18 cellular contexts compared by ENCODE assay signal in genomic region chr17:43570518-43570928, GRCh38. TPM values are rescaled to one million over a fixed set of nuclear protein-coding genes. Genes with fewer than 3 reads are reported as not detected.
A peak's percentile ranks its signal among the peaks of the same experiment; 100 is the strongest.
DNase-seq lines count a peak whose midpoint lies in the region; ATAC-seq, FAIRE-seq and TF ChIP-seq lines count a peak whose summit lies in the region.
"Had no signal": no experiment of that assay in that cellular context is flagged by ENCODE, and none has a peak within 500 bp of the region (broad histone marks: within the 10 kb centered on the region; RNA-seq: fewer than 3 reads in every experiment).

No MANE protein-coding gene starts in this region.

- no peak overlapping the region for H3K4me2 ChIP-seq in IMR-90 (ENCODE audit: low read depth, low read length)
- no peak overlapping the region for H3K4me2 ChIP-seq in K562 (ENCODE audit: insufficient read depth, low read length)

- H2AFZ ChIP-seq in IMR-90 (replicated peaks; ENCODE audit: low read length, poor library complexity) = no peak overlapping the region
- no peak overlapping the region for H2AFZ ChIP-seq in K562 (ENCODE audit: low read depth, low read length)

- no peak overlapping the region for H2BK120ac ChIP-seq in IMR-90 (ENCODE audit: low read depth, low read length)

- no peak for TF ChIP-seq CTCF in IMR-90 (conservative IDR thresholded peaks at IDR 0.05; ENCODE audit: low read depth, low read length)
- no peak for TF ChIP-seq CTCF in K562 (IDR thresholded peaks at IDR 0.05 in 2 of 3, conservative IDR thresholded peaks at IDR 0.05 in 1 of 3; ENCODE audit: insufficient read depth in 2 of 3, low read depth in 1 of 3, low read length in 3 of 3)
- no peak for TF ChIP-seq CTCF in WERI-Rb-1 (IDR thresholded peaks at IDR 0.05; ENCODE audit: low read depth, low read length)

- no peak overlapping the region for H3K14ac ChIP-seq in IMR-90 (replicated peaks; ENCODE audit: low read depth, low read length)

- no peaks in the 10 kb centered on the region for H3K79me2 ChIP-seq in K562 (ENCODE audit: control insufficient read depth, insufficient read depth, low read length)

- H2BK20ac ChIP-seq in IMR-90 (ENCODE audit: low read depth, low read length) = no peak overlapping the region

- in situ Hi-C loops in IMR-90 (cut with MboI; ENCODE audit: low sequenced_read_pairs) = no loop called here
- in situ Hi-C loops in K562 (cut with MboI) = no loop called here

- H3K23ac ChIP-seq in IMR-90 (ENCODE audit: low read depth, low read length) = no peak overlapping the region

- TF ChIP-seq RAD21 in IMR-90 (IDR thresholded peaks at IDR 0.05; ENCODE audit: low read length) (no peak), K562 (CRISPR knock-in tag; conservative IDR thresholded peaks at IDR 0.05 in 1 of 2, IDR thresholded peaks at IDR 0.05 in 1 of 2) (no peak)

- H2BK5ac ChIP-seq in IMR-90 (ENCODE audit: low read depth, low read length, poor library complexity, severe bottlenecking) = no peak overlapping the region

- no peak overlapping the region for H3K4ac ChIP-seq in IMR-90 (ENCODE audit: low read depth, low read length)

- peaks cover 3% of the 10 kb centered on the region; the same call in 1 of the 2 replicates for H4K20me1 ChIP-seq in IMR-90 (ENCODE audit: insufficient read depth, low read length)
- H4K20me1 ChIP-seq in K562 (replicated peaks; ENCODE audit: control insufficient read depth, insufficient read depth, low read length) = no peaks in the 10 kb centered on the region

- H3K9ac ChIP-seq in IMR-90 (ENCODE audit: low read depth, low read length) (no peak overlapping the region), K562 (ENCODE audit: insufficient read depth in 1 of 2, low read depth in 2 of 2, low read length in 2 of 2) (no peak overlapping the region)

- H2AK5ac ChIP-seq in IMR-90 (ENCODE audit: low read depth, low read length) = no peak overlapping the region

- peaks cover 2% of the 10 kb centered on the region for H3K4me1 ChIP-seq in IMR-90 (ENCODE audit: control insufficient read depth, insufficient read depth, low read length)
- H3K4me1 ChIP-seq in K562 (replicated peaks in 1 of 2; ENCODE audit: control insufficient read depth in 2 of 2, insufficient read depth in 2 of 2, low read length in 2 of 2) = no peaks in the 10 kb centered on the region
- H3K4me1 ChIP-seq: adrenal gland, left ventricle myocardium inferior had no signal

- no peaks in the 10 kb centered on the region for H3K9me3 ChIP-seq in IMR-90 (ENCODE audit: control insufficient read depth, insufficient read depth, low read length)
- no peaks in the 10 kb centered on the region for H3K9me3 ChIP-seq in K562 (replicated peaks; ENCODE audit: control insufficient read depth, insufficient read depth, low read depth, low read length)
- no peaks in the 10 kb centered on the region for H3K9me3 ChIP-seq in WERI-Rb-1 (ENCODE audit: severe bottlenecking)
- H3K9me3 ChIP-seq: adrenal gland, left ventricle myocardium inferior had no signal

- no peak overlapping the region for H3K56ac ChIP-seq in IMR-90 (ENCODE audit: extremely low read depth, insufficient read depth, low read length)

- H3K27me3 ChIP-seq in IMR-90 (ENCODE audit: control insufficient read depth, insufficient read depth, low read length) (no peaks in the 10 kb centered on the region), K562 (ENCODE audit: control insufficient read depth in 2 of 2, insufficient read depth in 2 of 2, low read length in 2 of 2) (no peaks in the 10 kb centered on the region), WERI-Rb-1 (ENCODE audit: insufficient read depth, low read depth, severe bottlenecking) (no peaks in the 10 kb centered on the region)
- H3K27me3 ChIP-seq: adrenal gland, dorsolateral prefrontal cortex had no signal

- no peak overlapping the region for H4K91ac ChIP-seq in IMR-90 (ENCODE audit: insufficient read depth, low read depth, low read length)

- POLR2A ChIA-PET in IMR-90 (lab: Charles Lee; ENCODE audit: unreplicated experiment) (interaction anchor here (0.5 to 0.6 kb wide), 4 partner anchors 87 to 917 kb away, joined by 3 read pairs; partner anchors contain the start of gene DHX8), K562 (lab: Yijun Ruan, JAX) (interaction anchor here (0.9 kb wide), 1 partner anchor 24 kb away, joined by 3 read pairs; no protein-coding TSS in a partner anchor)

- BruUV-seq in IMR-90 (replicated peaks; lab: Mats Ljungman, UMichigan) (no TSS peak), K562 (replicated peaks; lab: Mats Ljungman, UMichigan) (no TSS peak)

- H3K36me3 ChIP-seq in IMR-90 (ENCODE audit: control insufficient read depth, insufficient read depth, low read length) (no peaks in the 10 kb centered on the region), K562 (ENCODE audit: control insufficient read depth, insufficient read depth, low read length) (no peaks in the 10 kb centered on the region), WERI-Rb-1 (no peaks in the 10 kb centered on the region)
- H3K36me3 ChIP-seq: adrenal gland, left ventricle myocardium inferior had no signal

- dilution Hi-C loops in IMR-90 (cut with HindIII; ENCODE audit: low sequenced_read_pairs, unreplicated experiment) = no loop called here

- H3K79me1 ChIP-seq in IMR-90 (ENCODE audit: low read depth in 1 of 2, low read length in 2 of 2) = no peaks in the 10 kb centered on the region

- H3K27ac ChIP-seq in IMR-90 (ENCODE audit: insufficient read depth, low read length) = no peak overlapping the region
- H3K27ac ChIP-seq in K562 (ENCODE audit: extremely low read depth, low read depth, low read length) = no peak overlapping the region
- no peak overlapping the region for H3K27ac ChIP-seq in WERI-Rb-1
- H3K27ac ChIP-seq: adrenal gland, dorsolateral prefrontal cortex, left ventricle myocardium inferior had no signal

- TF ChIP-seq EP300 in K562 (IDR thresholded peaks at IDR 0.05; ENCODE audit: low read length) = no peak

- H4K8ac ChIP-seq in IMR-90 (ENCODE audit: low read depth in 2 of 2, low read length in 2 of 2) = no peak overlapping the region

- DNase-seq in EL (peak; percentile 87), IMR-90 (peak; percentile 86), K562 (ENCODE audit: extremely low read depth in 1 of 4, low spot score in 3 of 4) (no peak), non-pigmented ciliary epithelial cell (ENCODE audit: low read depth) (peak; percentile 54), NCI-H345 (lab: John Stamatoyannopoulos, UW) (no peak), NCI-H2196 (lab: John Stamatoyannopoulos, UW; ENCODE audit: unreplicated experiment) (no peak), WERI-Rb-1 (no peak)
- DNase-seq: activated CD8-positive, alpha-beta memory T cell treated with anti-CD3 and anti-CD28 coated beads, Interleukin-2, amount 50 U/mL, for 4 hours; adrenal gland; Calu3; left ventricle myocardium inferior; NCI-H1092 treated with DMSO at 0.1 percent for 48 hours; NCI-H510A treated with DMSO at 0.1 percent for 48 hours; nephron progenitor cell; small intestine had no signal

- peaks cover 4% of the 10 kb centered on the region for H3K9me1 ChIP-seq in IMR-90 (ENCODE audit: insufficient read depth, low read length)
- H3K9me1 ChIP-seq in K562 (ENCODE audit: control insufficient read depth, insufficient read depth, low read length) = no peaks in the 10 kb centered on the region

- 20% methylated on average over 1 of the region's 3 CpGs; no CpG with 5 or more reads in 1 of the 2 experiments for WGBS in IMR-90 (ENCODE audit: extremely low coverage in 2 of 2, insufficient read length in 1 of 2), 2 experiments
- 2% methylated on average over 3 of the region's 3 CpGs for WGBS in K562 (ENCODE audit: insufficient coverage, low coverage, missing lambda C conversion rate)

- H3K4me3 ChIP-seq in IMR-90 (ENCODE audit: insufficient read depth, low read depth, low read length) (no peak overlapping the region), K562 (no peak overlapping the region), WERI-Rb-1 (ENCODE audit: low read depth, low read length) (no peak overlapping the region)
- H3K4me3 ChIP-seq: adrenal gland, dorsolateral prefrontal cortex, left ventricle myocardium inferior had no signal

- no peak for FAIRE-seq in K562 (lab: Jason Lieb, UNC)
- FAIRE-seq: small intestine, TTC549 had no signal

- CTCF ChIA-PET in IMR-90 (lab: Yijun Ruan, JAX) (interaction anchor here (1.0 to 1.4 kb wide), 3 partner anchors 44 to 106 kb away, joined by 3 to 6 read pairs (median 4); no protein-coding TSS in a partner anchor), K562 (lab: Yijun Ruan, JAX; ENCODE audit: low intra/inter-chr PET ratio) (interaction anchor here (0.6 kb wide), 1 partner anchor 9 kb away, joined by 3 read pairs; no protein-coding TSS in a partner anchor)

- peak; percentile 76 for ATAC-seq in IMR-90 (ENCODE audit: low read depth)
- no peak for ATAC-seq in K562
- ATAC-seq: Right ventricle myocardium inferior had no signal

- no peak overlapping the region for H2AK9ac ChIP-seq in IMR-90 (replicated peaks; ENCODE audit: low read depth, low read length, poor library complexity)

- H2BK15ac ChIP-seq in IMR-90 (ENCODE audit: low read depth, low read length) = no peak overlapping the region

- intact Hi-C loops in IMR-90 (cut with micrococcal nuclease) (no loop called here), K562 (cut with micrococcal nuclease) (no loop called here)

- H3K18ac ChIP-seq in IMR-90 (ENCODE audit: low read depth, low read length) = no peak overlapping the region

- no peak overlapping the region for H4K5ac ChIP-seq in IMR-90 (ENCODE audit: low read depth, low read length)

- TF ChIP-seq POLR2A in IMR-90 (IDR thresholded peaks at IDR 0.05; ENCODE audit: low read depth, low read length) = no peak
- TF ChIP-seq POLR2A in K562 (conservative IDR thresholded peaks at IDR 0.05) = no peak

RNA-seq across cellular contexts. Expression of gene ETV4, which starts 24.4 kb away (rescaled TPM):
- total RNA-seq in IMR-90 (2012; rRNA removed) (3.3 and 4.3 TPM in 2 replicates), K562 (2014; rRNA removed) (49.5 and 73.9 TPM in 2 replicates), K562 (2014; rRNA removed; fragmentation: Illumina TruSeq; extraction: Trizol) (16.6 and 19.8 TPM in 2 replicates), K562 (2015; rRNA removed; fragmentation: Illumina TruSeq; extraction: Trizol) (27.7 and 28.2 TPM in 2 replicates), K562 (2021) (65.2 and 66.3 TPM in 2 replicates)
- polyA plus RNA-seq in IMR-90 (2012; rRNA removed) (12.7 and 13.2 TPM in 2 replicates), K562 (2011; rRNA removed) (27.0 and 35.6 TPM in 2 replicates), K562 (2014; fragmentation: Illumina TruSeq; extraction: Trizol) (64.1 and 67.3 TPM in 2 replicates), K562 (2014; fragmentation: Nextera tagmentation; extraction: Ambion mirVana) (1 to 10 TPM; 5.5 to 7.6 TPM), K562 (2014; rRNA removed) (45.4 and 47.1 TPM in 2 replicates)
- polyA plus RNA-seq in IMR-90 (2012; cell fraction: cytosol; rRNA removed) = 9.5 TPM in 2 replicates
- 17.9 and 24.9 TPM in 2 replicates for polyA plus RNA-seq in IMR-90 (2012; cell fraction: nucleus; rRNA removed; ENCODE audit: low replicate concordance)
- total RNA-seq in K562 (2011; cell fraction: chromatin; rRNA removed; ENCODE audit: low replicate concordance) = 23.1 and 47.9 TPM in 2 replicates
- total RNA-seq in K562 (2011; cell fraction: nucleolus; rRNA removed) = 29.0 and 36.8 TPM in 2 replicates
- 31.4 and 33.5 TPM in 2 replicates for total RNA-seq in K562 (2011; cell fraction: nucleoplasm; rRNA removed)
- polyA plus RNA-seq in K562 (2011; cell fraction: cytosol; rRNA removed) = 29.9 and 46.7 TPM in 2 replicates
- polyA plus RNA-seq in K562 (2011; cell fraction: nucleus; rRNA removed) = 47.1 and 79.3 TPM in 2 replicates
- 52.8 and 66.3 TPM in 2 replicates for polyA plus RNA-seq in K562 (2012)
- 16.2 and 16.4 TPM in 2 replicates for polyA minus RNA-seq in K562 (2011; rRNA and poly(A)+ RNA removed)
- polyA minus RNA-seq in K562 (2011; cell fraction: cytosol; rRNA and poly(A)+ RNA removed) = 24.0 and 25.6 TPM in 2 replicates
- 8.8 and 11.0 TPM in 2 replicates for polyA minus RNA-seq in K562 (2011; cell fraction: nucleus; rRNA and poly(A)+ RNA removed)

Comparison
In these comparisons a context has a peak if more than half of its experiments do, and no peak if none do; other contexts are left out.
1. DNase-seq: peak in EL (single experiment), IMR-90 (single experiment) and non-pigmented ciliary epithelial cell (single experiment); none in K562 (0 of 4), NCI-H345 (single experiment), NCI-H2196 (single experiment) and WERI-Rb-1 (single experiment).